9 cellular contexts compared by ENCODE assay signal in the genomic region with DNA sequence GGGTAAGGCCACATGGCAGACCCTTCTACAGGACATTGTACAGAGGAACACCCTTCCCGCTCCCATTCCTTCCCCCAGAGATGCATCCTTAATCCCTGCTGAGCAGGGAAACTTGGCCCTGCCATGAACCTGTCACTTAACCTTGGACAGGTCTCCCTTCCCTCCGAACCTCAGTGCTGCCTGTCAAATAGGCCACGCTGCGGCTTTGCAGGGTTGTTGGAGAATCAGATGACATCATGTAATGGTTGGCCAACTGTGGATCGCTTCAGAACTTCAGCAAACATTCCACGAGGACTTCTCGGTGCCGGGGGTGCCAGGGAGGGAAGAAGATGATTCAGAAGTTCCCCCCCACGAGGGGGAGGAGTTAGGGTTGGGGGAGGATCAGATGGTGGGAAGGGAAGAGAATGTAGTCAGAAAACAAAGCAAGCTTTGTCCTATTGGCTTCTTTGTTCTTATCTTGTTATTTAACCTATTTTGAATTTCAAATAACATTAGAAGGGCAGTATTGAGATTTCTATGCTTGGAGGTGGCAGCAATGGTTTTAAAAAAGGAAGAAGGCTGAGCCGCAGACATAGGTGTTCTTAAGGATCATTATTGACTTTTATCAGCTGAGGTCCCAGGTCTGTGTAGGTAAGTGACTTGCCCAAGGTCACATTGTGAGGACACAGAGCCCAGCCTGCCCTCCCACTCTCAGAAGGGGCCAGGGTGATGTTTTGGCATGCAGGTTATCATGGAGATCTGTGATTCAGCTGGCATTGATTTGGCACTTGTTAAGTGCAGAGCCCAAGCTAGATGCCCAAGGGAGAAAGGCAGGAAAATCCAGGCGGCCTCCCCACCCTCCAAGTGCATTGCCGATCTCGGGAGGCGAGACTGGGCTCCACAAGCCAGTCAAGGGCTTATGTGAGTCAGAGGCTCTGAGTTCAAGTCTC. TPM values are rescaled to one million over a fixed set of nuclear protein-coding genes. Genes with fewer than 3 reads are reported as not detected.
DNase-seq lines count a peak whose midpoint lies in the region; ATAC-seq and TF ChIP-seq lines count a peak whose summit lies in the region.
"Had no signal": no experiment of that assay in that cellular context is flagged by ENCODE, and none has a peak within 500 bp of the region (broad histone marks: within the 10 kb centered on the region; RNA-seq: fewer than 3 reads in every experiment).

No MANE protein-coding gene starts in this region.

- 7% methylated on average over 13 of the region's 14 CpGs for WGBS in right lobe of liver (ENCODE audit: insufficient coverage, low coverage, low lambda C conversion rate, missing lambda C conversion rate)

- no peaks in the 10 kb centered on the region for H3K36me3 ChIP-seq in HUES48 (ENCODE audit: control insufficient read depth, insufficient read depth, low read length)
- peaks cover 0 to 19% (median 7%) of the 10 kb centered on the region in 4 donors for H3K36me3 ChIP-seq in right lobe of liver
- peaks cover 17 to 25% (median 23%) of the 10 kb centered on the region in 3 donors for H3K36me3 ChIP-seq in tibial artery

- peak; percentile 44 for TF ChIP-seq POLR2A in right lobe of liver (IDR thresholded peaks at IDR 0.05)

- H3K36me3 Mint-ChIP-seq in T-helper 2 cell treated with Interferon-gamma antibody and Interleukin-4, amounts not matched to agents 5 μg/mL and 100 μg/mL, for 36 hours (ENCODE audit: low read depth) = no peaks in the 10 kb centered on the region

- intact Hi-C loops in right lobe of liver (cut with DNase I) = no loop called here
- intact Hi-C loops in tibial artery (cut with DNase I; ENCODE audit: low total_unique reads) = loop anchor here (5.0 kb wide), 1 partner anchor 44 kb away; the partner anchor contains the start of gene GGA1

- peak; percentile 96 to 97 for DNase-seq in cardiac fibroblast (ENCODE audit: low read depth in 2 of 2)
- DNase-seq in right lobe of liver = peak in 2 of 3 donors; percentile 72 to 80
- DNase-seq in tibial artery = peak; percentile 91 to 93
- DNase-seq in T-helper 2 cell treated with Interferon-gamma antibody and Interleukin-4, amounts not matched to agents 5 μg/mL and 100 μg/mL, for 36 hours (ENCODE audit: low spot score) = no peak
- no peak for DNase-seq in Kasumi-1 (lab: John Stamatoyannopoulos, UW)
- DNase-seq: NCI-H345 had no signal

- H3K27ac ChIP-seq in HUES48 (ENCODE audit: low read depth, low read length) (peak overlapping the region; percentile 63), right lobe of liver (peak overlapping the region; percentile 95 to 99 (median 97)), tibial artery (peak overlapping the region; percentile 98 to 99)

- H3K9ac ChIP-seq in HUES48 (ENCODE audit: low read depth, low read length) = no peak overlapping the region

- ATAC-seq in right lobe of liver (peak; percentile 0 to 38 (median 5)), GM18870 (IDR thresholded peaks at IDR 0.05; ENCODE audit: unreplicated experiment) (no peak), GM18520 (IDR thresholded peaks at IDR 0.05; ENCODE audit: unreplicated experiment) (no peak)

- H3K4me3 ChIP-seq in HUES48 (ENCODE audit: low read depth, low read length) (no peak overlapping the region; the same call in 1 of the 2 replicates), cardiac fibroblast (replicated peaks in 1 of 2; ENCODE audit: low read depth in 2 of 2, low read length in 2 of 2) (peak overlapping the region; percentile 11 to 35), right lobe of liver (peak overlapping the region in 2 of 3 donors; percentile 63 to 84), tibial artery (peak overlapping the region; percentile 6 to 85)

- H3K27me3 Mint-ChIP-seq in T-helper 2 cell treated with Interferon-gamma antibody and Interleukin-4, amounts not matched to agents 5 μg/mL and 100 μg/mL, for 36 hours (ENCODE audit: low read depth) = peaks cover 62% of the 10 kb centered on the region

- no peaks in the 10 kb centered on the region for H3K9me3 ChIP-seq in HUES48 (ENCODE audit: control insufficient read depth, insufficient read depth, low read length)
- H3K9me3 ChIP-seq in right lobe of liver = no peaks in the 10 kb centered on the region
- no peaks in the 10 kb centered on the region for H3K9me3 ChIP-seq in tibial artery

- TF ChIP-seq CTCF in cardiac fibroblast (IDR thresholded peaks at IDR 0.05; ENCODE audit: low read depth, low read length) (no peak), right lobe of liver (IDR thresholded peaks at IDR 0.05) (no peak), tibial artery (IDR thresholded peaks at IDR 0.05) (no peak)

- H3K9me3 Mint-ChIP-seq in T-helper 2 cell treated with Interferon-gamma antibody and Interleukin-4, amounts not matched to agents 5 μg/mL and 100 μg/mL, for 36 hours = no peaks in the 10 kb centered on the region

- peaks cover 15% of the 10 kb centered on the region for H3K4me1 Mint-ChIP-seq in T-helper 2 cell treated with Interferon-gamma antibody and Interleukin-4, amounts not matched to agents 5 μg/mL and 100 μg/mL, for 36 hours (ENCODE audit: low read depth)

- H3K27me3 ChIP-seq in HUES48 (ENCODE audit: control insufficient read depth, insufficient read depth, low read length) = peaks cover 34% of the 10 kb centered on the region
- no peaks in the 10 kb centered on the region for H3K27me3 ChIP-seq in right lobe of liver
- H3K27me3 ChIP-seq in tibial artery = no peaks in the 10 kb centered on the region

- H3K27ac Mint-ChIP-seq in T-helper 2 cell treated with Interferon-gamma antibody and Interleukin-4, amounts not matched to agents 5 μg/mL and 100 μg/mL, for 36 hours = no peak overlapping the region

- no peak overlapping the region for H3K4me3 Mint-ChIP-seq in T-helper 2 cell treated with Interferon-gamma antibody and Interleukin-4, amounts not matched to agents 5 μg/mL and 100 μg/mL, for 36 hours

- H3K4me1 ChIP-seq in HUES48 (ENCODE audit: control insufficient read depth, insufficient read depth, low read length) (peaks cover 33% of the 10 kb centered on the region), right lobe of liver (peaks cover 0 to 79% (median 49%) of the 10 kb centered on the region in 4 donors), tibial artery (peaks cover 9 to 84% (median 74%) of the 10 kb centered on the region in 4 donors)

RNA-seq across cellular contexts. Expression of gene CDC42EP1, which starts 3.1 kb away (rescaled TPM):
- 100 to 1,000 TPM in 1 of 6 experiments, 10 to 100 TPM in 5; 29.2 to 117 (median 68.0) TPM for total RNA-seq in right lobe of liver

RNA-seq across cellular contexts. Expression of gene LGALS2, which starts 16.5 kb away (rescaled TPM):
- under 1 TPM in 1 of 6 experiments, not detected in 5; 0.64 TPM for total RNA-seq in right lobe of liver

RNA-seq across cellular contexts. Expression of gene CARD10, which starts 44.2 kb away (rescaled TPM):
- 10 to 100 TPM in 5 of 6 experiments, 1 to 10 TPM in 1; 9.0 to 27.8 (median 14.2) TPM for total RNA-seq in right lobe of liver

RNA-seq across cellular contexts. Expression of gene GGA1, which starts 45.2 kb away (rescaled TPM):
- total RNA-seq in right lobe of liver = 10 to 100 TPM; 18.4 to 27.3 (median 24.1) TPM

Comparison
In these comparisons a context has a peak if more than half of its experiments do, and no peak if none do; other contexts are left out.
1. DNase-seq: peak in cardiac fibroblast (2 of 2), right lobe of liver (2 of 3) and tibial artery (2 of 2); none in T-helper 2 cell treated with Interferon-gamma antibody and Interleukin-4, amounts not matched to agents 5 μg/mL and 100 μg/mL, for 36 hours (single experiment) and Kasumi-1 (0 of 2).
2. ATAC-seq: peak in right lobe of liver (4 of 4); none in GM18870 (single experiment) and GM18520 (single experiment).
3. Peak in every context shown above with its lines, with median percentiles within 50 percentile points of each other: H3K27ac ChIP-seq.